ENCODE assay signal across 8 cellular contexts in the genomic region with DNA sequence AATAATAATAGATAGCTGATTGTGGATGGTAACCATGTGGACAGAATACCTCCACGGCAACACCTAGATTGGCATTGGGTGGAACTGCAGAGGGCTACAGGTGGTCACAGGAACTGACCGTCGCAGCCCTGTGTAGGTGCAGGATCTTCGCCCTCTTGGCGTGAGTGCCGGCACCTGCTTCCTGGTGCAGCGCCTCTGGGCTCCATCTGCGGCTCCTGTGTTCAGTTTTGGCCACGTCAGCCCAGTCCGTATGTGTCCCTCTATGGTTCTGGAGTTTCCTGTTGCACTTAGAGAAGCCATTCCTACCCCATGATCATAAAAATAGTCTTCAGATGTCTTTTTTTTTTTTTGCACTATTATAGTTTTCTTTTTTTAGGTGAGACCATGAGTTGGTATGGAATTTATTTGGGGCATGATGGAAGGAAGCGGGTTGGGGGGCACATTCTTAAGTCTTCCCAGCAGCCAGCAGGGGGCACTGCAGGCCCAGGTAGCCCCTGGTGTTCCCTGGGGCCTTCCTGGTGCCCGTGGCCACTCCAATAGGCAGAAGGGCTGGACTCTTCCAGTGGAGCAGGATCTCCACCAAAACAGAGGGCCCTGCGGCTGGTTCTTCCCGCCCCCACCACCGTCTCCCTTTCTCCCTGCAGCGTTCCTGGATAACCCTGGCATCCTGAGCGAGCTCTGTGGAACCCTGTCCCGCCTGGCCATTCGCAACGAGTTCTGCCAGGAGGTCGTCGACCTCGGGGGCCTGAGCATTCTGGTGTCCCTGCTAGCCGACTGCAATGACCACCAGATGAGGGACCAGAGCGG. TPM values are rescaled to one million over a fixed set of nuclear protein-coding genes. Genes with fewer than 3 reads are reported as not detected.
DNase-seq lines count a peak whose midpoint lies in the region; FAIRE-seq and TF ChIP-seq lines count a peak whose summit lies in the region.

No MANE protein-coding gene starts in this region.

- H3K9me3 ChIP-seq in SJCRH30 (replicated peaks) (no peaks in the 10 kb centered on the region), spleen (no peaks in the 10 kb centered on the region)

- TF ChIP-seq CTCF in AG04449 (IDR thresholded peaks at IDR 0.05; ENCODE audit: insufficient read depth, low read length, missing control alignments), result peak; percentile 71
- TF ChIP-seq CTCF in spleen (IDR thresholded peaks at IDR 0.05 in 8 of 11, conservative IDR thresholded peaks at IDR 0.05 in 3 of 11), result peak; percentile 14 to 82 (median 74)

- H3K36me3 ChIP-seq in SJCRH30 (peaks cover 40% of the 10 kb centered on the region), spleen (peaks cover 0 to 99% (median 69%) of the 10 kb centered on the region in 6 donors)

- intact Hi-C loops in spleen (cut with DNase I; ENCODE audit: low total_unique reads), result no loop called here

- H3K27ac ChIP-seq in SJCRH30 (no peak overlapping the region), spleen (no peak overlapping the region)

- H3K27me3 ChIP-seq in SJCRH30 (no peaks in the 10 kb centered on the region), spleen (replicated peaks in 1 of 7) (no peaks in the 10 kb centered on the region)

- CTCF ChIA-PET in AG04449 (lab: Yijun Ruan, JAX), result interaction anchor here (0.7 to 6.0 kb wide), 13 partner anchors 9 to 120 kb away, joined by 3 to 58 read pairs (median 6); no protein-coding TSS in a partner anchor

- FAIRE-seq in GM18507 (lab: Jason Lieb, UNC) (peak; percentile 29), RCC 7860 (lab: Jason Lieb, UNC) (no peak)

- no peak overlapping the region for H3K4me3 ChIP-seq in AG04449 (ENCODE audit: low read depth, low read length)
- no peak overlapping the region for H3K4me3 ChIP-seq in SJCRH30
- no peak overlapping the region for H3K4me3 ChIP-seq in spleen

- DNase-seq in AG04449 (ENCODE audit: low read depth, low spot score), result no peak
- no peak for DNase-seq in GM18507 (ENCODE audit: extremely low spot score, insufficient read length, low read depth)
- peak; percentile 63 to 81 for DNase-seq in SJCRH30
- peak in 42 of 58 donors; percentile 2 to 69 (median 22) for DNase-seq in anterior cingulate cortex (lab: John Stamatoyannopoulos, UW)
- DNase-seq in hepatic stellate cell (ENCODE audit: low spot score), result peak; percentile 72
- DNase-seq in spleen, result peak; percentile 86
- DNase-seq in H4 (ENCODE audit: low spot score), result no peak
- no peak for DNase-seq in RCC 7860 (ENCODE audit: low spot score)

- POLR2A ChIA-PET in AG04449 (lab: Yijun Ruan, JAX), result no interaction called here

- H3K4me1 ChIP-seq in SJCRH30 (no peaks in the 10 kb centered on the region), spleen (no peaks in the 10 kb centered on the region)

- WGBS in spleen, 5 donors, result 85 to 93% (median 91%) methylated on average over 22 to 25 of the region's 25 CpGs

- no peak for TF ChIP-seq POLR2A in spleen (IDR thresholded peaks at IDR 0.05)

RNA-seq across cellular contexts. Expression of a gene that starts 10.1 kb away (rescaled TPM):
- 6.8 and 8.0 TPM in 2 replicates for total RNA-seq in SJCRH30 (2014; rRNA removed; shearing (Covaris generic))
- total RNA-seq in spleen, result 10 to 100 TPM; 12.5 to 25.3 (median 16.8) TPM
- polyA plus RNA-seq in spleen, result 10 to 100 TPM in 2 of 3 donors, 1 to 10 TPM in 1; 9.7 to 11.6 (median 10.6) TPM
- total RNA-seq in H4 (2014; rRNA removed; shearing (Covaris generic)), result 4.2 and 6.3 TPM in 2 replicates

RNA-seq across cellular contexts. Expression of a gene that starts 20.3 kb away (rescaled TPM):
- 48.6 and 55.6 TPM in 2 replicates for total RNA-seq in SJCRH30 (2014; rRNA removed; shearing (Covaris generic))
- total RNA-seq in spleen, result 10 to 100 TPM; 17.2 to 27.4 (median 18.7) TPM
- polyA plus RNA-seq in spleen, result 10 to 100 TPM; 25.8 to 29.0 (median 28.5) TPM
- total RNA-seq in H4 (2014; rRNA removed; shearing (Covaris generic)), result 57.7 and 62.0 TPM in 2 replicates

RNA-seq across cellular contexts. Expression of a gene that starts 20.4 kb away (rescaled TPM):
- 47.7 and 57.4 TPM in 2 replicates for total RNA-seq in SJCRH30 (2014; rRNA removed; shearing (Covaris generic))
- total RNA-seq in spleen, result 100 to 1,000 TPM in 2 of 7 donors, 10 to 100 TPM in 5; 55.7 to 109 (median 79.1) TPM
- 100 to 1,000 TPM in 2 of 3 donors, 10 to 100 TPM in 1; 54.5 to 127 (median 106) TPM for polyA plus RNA-seq in spleen
- total RNA-seq in H4 (2014; rRNA removed; shearing (Covaris generic)), result 21.7 and 25.2 TPM in 2 replicates

Comparison
In these comparisons a context has a peak if more than half of its experiments do, and no peak if none do; other contexts are left out.
1. DNase-seq: peak in SJCRH30 (2 of 2), anterior cingulate cortex (42 of 58), hepatic stellate cell (single experiment) and spleen (single experiment); none in AG04449 (single experiment), GM18507 (single experiment), H4 (single experiment) and RCC 7860 (single experiment).